8 cellular contexts compared by ENCODE assay signal in the genomic region with DNA sequence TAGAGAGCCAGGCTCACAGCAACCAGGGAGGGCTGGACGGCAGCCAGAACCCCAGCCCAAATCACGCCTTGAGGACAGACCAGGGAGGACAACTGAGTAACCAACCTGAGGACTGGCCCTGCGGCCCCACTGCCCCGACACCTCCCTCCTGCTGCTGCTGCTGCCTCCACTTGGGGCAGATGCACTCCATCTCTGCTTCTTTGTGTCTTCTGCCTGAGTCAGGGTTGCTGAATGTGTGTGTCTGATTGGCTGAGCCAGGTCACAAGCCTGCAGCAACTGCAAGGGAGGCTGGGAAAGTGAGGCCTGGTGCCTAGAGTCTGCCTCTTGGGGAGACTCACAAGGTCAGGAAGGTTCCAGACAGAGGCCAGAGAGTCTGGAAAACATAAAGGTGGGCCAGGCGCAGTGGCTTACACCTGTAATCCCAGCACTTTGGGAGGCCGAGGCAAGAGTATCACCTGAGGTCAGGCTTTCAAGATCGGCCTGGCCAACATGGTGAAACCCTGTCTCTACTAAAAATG.
DNase-seq lines count a peak whose midpoint lies in the region; ATAC-seq lines count a peak whose summit lies in the region.

No MANE protein-coding gene starts in this region.

- no peaks in the 10 kb centered on the region for H3K27me3 Mint-ChIP-seq in activated T-cell treated with anti-CD3 and anti-CD28 coated beads, Interleukin-2, amount 50 U/mL, for 72 hours (ENCODE audit: low read depth)

- H3K79me2 ChIP-seq in Karpas-422 (ENCODE audit: low read length) = no peaks in the 10 kb centered on the region

- peak overlapping the region; percentile 61 for H3K27ac Mint-ChIP-seq in activated T-cell treated with anti-CD3 and anti-CD28 coated beads, Interleukin-2, amount 50 U/mL, for 72 hours

- H3K36me3 Mint-ChIP-seq in activated T-cell treated with anti-CD3 and anti-CD28 coated beads, Interleukin-2, amount 50 U/mL, for 72 hours (ENCODE audit: insufficient read depth in 2 of 2) = peaks cover 8 to 11% of the 10 kb centered on the region in 2 donors

- no peak overlapping the region for H3K4me2 ChIP-seq in Karpas-422 (ENCODE audit: low read depth, low read length, poor library complexity, severe bottlenecking)

- no peaks in the 10 kb centered on the region for H3K27me3 ChIP-seq in Karpas-422 (ENCODE audit: low read length)

- no peak overlapping the region for H3K27ac ChIP-seq in Karpas-422 (ENCODE audit: low read length)

- H3K4me1 ChIP-seq in Karpas-422 (ENCODE audit: low read length) = no peaks in the 10 kb centered on the region

- no peaks in the 10 kb centered on the region for H3K9me3 ChIP-seq in Karpas-422 (ENCODE audit: low read length)

- no peak overlapping the region for H3K9ac ChIP-seq in Karpas-422 (ENCODE audit: low read length)

- no peaks in the 10 kb centered on the region for H3K36me3 ChIP-seq in Karpas-422 (ENCODE audit: insufficient read depth, low read length)

- ATAC-seq in activated T-cell treated with anti-CD3 and anti-CD28 coated beads, Interleukin-2, amount 50 U/mL, for 72 hours (replicated peaks in 1 of 2) = peak; percentile 73 to 77
- ATAC-seq in GM21381 (IDR thresholded peaks at IDR 0.05; ENCODE audit: unreplicated experiment) (no peak), HG02840 (IDR thresholded peaks at IDR 0.05; ENCODE audit: low FRiP score, unreplicated experiment) (no peak), GM21529 (IDR thresholded peaks at IDR 0.05; ENCODE audit: unreplicated experiment) (no peak)

- H3K4me1 Mint-ChIP-seq in activated T-cell treated with anti-CD3 and anti-CD28 coated beads, Interleukin-2, amount 50 U/mL, for 72 hours (ENCODE audit: low read depth) = peaks cover 65% of the 10 kb centered on the region

- no peaks in the 10 kb centered on the region for H4K20me1 ChIP-seq in Karpas-422 (ENCODE audit: insufficient read depth, low read depth, low read length)

- H3K9me2 ChIP-seq in Karpas-422 (replicated peaks; ENCODE audit: insufficient read depth, low read length) = no peaks in the 10 kb centered on the region

- H3K9me3 Mint-ChIP-seq in activated T-cell treated with anti-CD3 and anti-CD28 coated beads, Interleukin-2, amount 50 U/mL, for 72 hours = peaks cover 0 to 2% of the 10 kb centered on the region in 2 donors

- DNase-seq in ELF-1 (ENCODE audit: low read depth, low spot score) (peak; percentile 44), Karpas-422 (peak; percentile 60), myocyte (ENCODE audit: low read depth) (peak; percentile 24), NCI-H128 (lab: John Stamatoyannopoulos, UW; ENCODE audit: unreplicated experiment) (no peak)
- peak; percentile 68 to 70 for DNase-seq in activated T-cell treated with anti-CD3 and anti-CD28 coated beads, Interleukin-2, amount 50 U/mL, for 72 hours

- no peak overlapping the region for H3K4me3 ChIP-seq in Karpas-422 (ENCODE audit: low read length)

- H3K4me3 Mint-ChIP-seq in activated T-cell treated with anti-CD3 and anti-CD28 coated beads, Interleukin-2, amount 50 U/mL, for 72 hours = peak overlapping the region; percentile 59 to 79

- H2AFZ ChIP-seq in Karpas-422 (ENCODE audit: low read length) = no peak overlapping the region

Comparison
In these comparisons a context has a peak if more than half of its experiments do, and no peak if none do; other contexts are left out.
1. ATAC-seq: peak in activated T-cell treated with anti-CD3 and anti-CD28 coated beads, Interleukin-2, amount 50 U/mL, for 72 hours (2 of 2); none in GM21381 (single experiment), HG02840 (single experiment) and GM21529 (single experiment).